Comparison of ENCODE assay signal across 1 cellular context in the genomic region with DNA sequence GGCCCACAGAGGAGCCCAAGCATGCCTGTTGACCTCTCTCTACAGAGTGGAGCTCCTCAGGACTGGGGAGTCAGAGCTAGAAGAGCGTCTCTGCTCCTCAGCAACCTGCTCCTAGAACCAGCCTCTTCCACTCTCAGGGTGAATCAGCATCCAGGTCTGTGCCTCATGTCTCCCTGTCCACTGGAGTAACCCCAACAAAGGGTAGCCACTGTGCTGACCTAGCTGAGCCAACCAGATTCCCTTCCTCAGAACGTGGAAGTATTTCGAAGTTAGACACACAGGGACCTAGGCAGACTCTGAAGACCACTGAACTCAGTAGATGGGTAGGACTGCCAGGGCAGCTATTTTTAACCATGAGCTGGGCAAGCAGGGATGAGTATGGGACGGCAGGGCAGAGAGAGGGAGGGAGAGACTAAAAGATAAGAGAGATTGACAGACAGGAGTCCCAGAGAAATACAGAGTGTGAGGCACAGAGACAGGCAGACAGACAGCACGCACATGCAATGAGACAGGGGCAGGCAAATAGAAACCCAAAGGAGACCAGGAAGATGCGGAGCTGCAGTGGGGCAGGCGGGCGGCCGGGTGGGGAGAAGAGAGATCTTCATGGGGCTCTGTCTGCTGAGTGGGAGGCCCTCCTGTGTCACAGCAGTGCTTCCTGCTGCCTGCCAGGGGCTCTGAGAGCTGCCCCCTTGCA.
TF ChIP-seq lines count a peak whose summit lies in the region.

No MANE protein-coding gene starts in this region.

TF ChIP-seq in K562, 482 proteins besides CTCF, POLR2A, EP300 and RAD21 (continued from another document and continues in another):
- TF ChIP-seq ZNF518B (CRISPR knock-in tag; IDR thresholded peaks at IDR 0.05) (no peak), MAZ (CRISPR knock-in tag; conservative IDR thresholded peaks at IDR 0.05 in 1 of 2, IDR thresholded peaks at IDR 0.05 in 1 of 2) (0 out of 4 replicates have a peak, but pooled peaks of 1 of the 2 experiments have one; percentile 18), HES1 (IDR thresholded peaks at IDR 0.05; ENCODE audit: low read depth) (no peak), BCL6 (CRISPR knock-in tag; IDR thresholded peaks at IDR 0.05) (no peak), KLF1 (tag; IDR thresholded peaks at IDR 0.05) (no peak), ZNF263 (CRISPR knock-in tag; IDR thresholded peaks at IDR 0.05; ENCODE audit: borderline replicate concordance) (no peak), TGIF2 (CRISPR knock-in tag; IDR thresholded peaks at IDR 0.05) (no peak), TAF7 (tag; IDR thresholded peaks at IDR 0.05) (no peak), JUND (IDR thresholded peaks at IDR 0.05; ENCODE audit: borderline replicate concordance, low read depth, low read length) (no peak), JUND (tag; IDR thresholded peaks at IDR 0.05; ENCODE audit: borderline replicate concordance, low read depth, low read length) (peak; percentile 36; the same call in 1 of the 3 replicates), MCM2 (IDR thresholded peaks at IDR 0.05; ENCODE audit: low read depth) (no peak), NCOA6 (IDR thresholded peaks at IDR 0.05) (no peak), ZNF41 (CRISPR knock-in tag; conservative IDR thresholded peaks at IDR 0.05) (no peak), SRF (CRISPR knock-in tag; IDR thresholded peaks at IDR 0.05) (no peak), ARID1B (IDR thresholded peaks at IDR 0.05) (peak; percentile 64), PURB (CRISPR knock-in tag; IDR thresholded peaks at IDR 0.05; ENCODE audit: low read depth) (no peak), KDM5B (IDR thresholded peaks at IDR 0.05; ENCODE audit: insufficient replicate concordance, low read depth, low read length) (peak; percentile 22), C11orf30 (IDR thresholded peaks at IDR 0.05; ENCODE audit: low read depth) (peak; percentile 63), ZNF644 (tag; IDR thresholded peaks at IDR 0.05; ENCODE audit: low read depth) (no peak), ETV1 (tag; conservative IDR thresholded peaks at IDR 0.05; ENCODE audit: low read depth) (no peak), KAT7 (CRISPR knock-in tag; IDR thresholded peaks at IDR 0.05; ENCODE audit: borderline replicate concordance) (no peak), MYC (IDR thresholded peaks at IDR 0.05; ENCODE audit: low read depth, low read length) (peak; percentile 42; the same call in 1 of the 2 replicates), MYC (CRISPR knock-in tag; IDR thresholded peaks at IDR 0.05; ENCODE audit: borderline replicate concordance, low read depth) (no peak), RNF219 (CRISPR knock-in tag; IDR thresholded peaks at IDR 0.05) (no peak), PRMT5 (CRISPR knock-in tag; IDR thresholded peaks at IDR 0.05) (no peak), NFE2L1 (tag; IDR thresholded peaks at IDR 0.05; ENCODE audit: borderline replicate concordance, low read depth) (no peak), GTF2E2 (tag; IDR thresholded peaks at IDR 0.05) (no peak), ZNF395 (CRISPR knock-in tag; IDR thresholded peaks at IDR 0.05) (no peak), GTF2F1 (IDR thresholded peaks at IDR 0.05; ENCODE audit: low read depth, low read length) (no peak), KAT8 (IDR thresholded peaks at IDR 0.05; ENCODE audit: low read depth) (no peak), ZNF274 (IDR thresholded peaks at IDR 0.05; ENCODE audit: borderline replicate concordance, low read depth, low read length) (no peak), DNMT1 (IDR thresholded peaks at IDR 0.05) (no peak), PML (IDR thresholded peaks at IDR 0.05; ENCODE audit: low read length) (no peak), RB1 (IDR thresholded peaks at IDR 0.05; ENCODE audit: low read depth) (no peak), NFE2 (IDR thresholded peaks at IDR 0.05; ENCODE audit: low read depth) (peak; percentile 34), U2AF2 (optimal IDR thresholded peaks at IDR 0.05; ENCODE audit: low read depth, low read length) (no peak), ZNF512 (tag; IDR thresholded peaks at IDR 0.05) (no peak)
- TF ChIP-seq, protein P1, sequence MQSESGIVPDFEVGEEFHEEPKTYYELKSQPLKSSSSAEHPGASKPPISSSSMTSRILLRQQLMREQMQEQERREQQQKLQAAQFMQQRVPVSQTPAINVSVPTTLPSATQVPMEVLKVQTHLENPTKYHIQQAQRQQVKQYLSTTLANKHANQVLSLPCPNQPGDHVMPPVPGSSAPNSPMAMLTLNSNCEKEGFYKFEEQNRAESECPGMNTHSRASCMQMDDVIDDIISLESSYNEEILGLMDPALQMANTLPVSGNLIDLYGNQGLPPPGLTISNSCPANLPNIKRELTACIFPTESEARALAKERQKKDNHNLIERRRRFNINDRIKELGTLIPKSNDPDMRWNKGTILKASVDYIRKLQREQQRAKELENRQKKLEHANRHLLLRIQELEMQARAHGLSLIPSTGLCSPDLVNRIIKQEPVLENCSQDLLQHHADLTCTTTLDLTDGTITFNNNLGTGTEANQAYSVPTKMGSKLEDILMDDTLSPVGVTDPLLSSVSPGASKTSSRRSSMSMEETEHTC (IDR thresholded peaks at IDR 0.05): no peak
- TF ChIP-seq, protein P2, sequence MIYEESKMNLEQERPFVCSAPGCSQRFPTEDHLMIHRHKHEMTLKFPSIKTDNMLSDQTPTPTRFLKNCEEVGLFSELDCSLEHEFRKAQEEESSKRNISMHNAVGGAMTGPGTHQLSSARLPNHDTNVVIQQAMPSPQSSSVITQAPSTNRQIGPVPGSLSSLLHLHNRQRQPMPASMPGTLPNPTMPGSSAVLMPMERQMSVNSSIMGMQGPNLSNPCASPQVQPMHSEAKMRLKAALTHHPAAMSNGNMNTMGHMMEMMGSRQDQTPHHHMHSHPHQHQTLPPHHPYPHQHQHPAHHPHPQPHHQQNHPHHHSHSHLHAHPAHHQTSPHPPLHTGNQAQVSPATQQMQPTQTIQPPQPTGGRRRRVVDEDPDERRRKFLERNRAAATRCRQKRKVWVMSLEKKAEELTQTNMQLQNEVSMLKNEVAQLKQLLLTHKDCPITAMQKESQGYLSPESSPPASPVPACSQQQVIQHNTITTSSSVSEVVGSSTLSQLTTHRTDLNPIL (CRISPR knock-in tag; IDR thresholded peaks at IDR 0.05): no peak
- TF ChIP-seq, protein P3, sequence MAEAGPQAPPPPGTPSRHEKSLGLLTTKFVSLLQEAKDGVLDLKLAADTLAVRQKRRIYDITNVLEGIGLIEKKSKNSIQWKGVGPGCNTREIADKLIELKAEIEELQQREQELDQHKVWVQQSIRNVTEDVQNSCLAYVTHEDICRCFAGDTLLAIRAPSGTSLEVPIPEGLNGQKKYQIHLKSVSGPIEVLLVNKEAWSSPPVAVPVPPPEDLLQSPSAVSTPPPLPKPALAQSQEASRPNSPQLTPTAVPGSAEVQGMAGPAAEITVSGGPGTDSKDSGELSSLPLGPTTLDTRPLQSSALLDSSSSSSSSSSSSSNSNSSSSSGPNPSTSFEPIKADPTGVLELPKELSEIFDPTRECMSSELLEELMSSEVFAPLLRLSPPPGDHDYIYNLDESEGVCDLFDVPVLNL (CRISPR knock-in tag; IDR thresholded peaks at IDR 0.05; ENCODE audit: low read depth): no peak
- TF ChIP-seq, protein P4, sequence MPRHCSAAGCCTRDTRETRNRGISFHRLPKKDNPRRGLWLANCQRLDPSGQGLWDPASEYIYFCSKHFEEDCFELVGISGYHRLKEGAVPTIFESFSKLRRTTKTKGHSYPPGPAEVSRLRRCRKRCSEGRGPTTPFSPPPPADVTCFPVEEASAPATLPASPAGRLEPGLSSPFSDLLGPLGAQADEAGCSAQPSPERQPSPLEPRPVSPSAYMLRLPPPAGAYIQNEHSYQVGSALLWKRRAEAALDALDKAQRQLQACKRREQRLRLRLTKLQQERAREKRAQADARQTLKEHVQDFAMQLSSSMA (CRISPR knock-in tag; IDR thresholded peaks at IDR 0.05): no peak
- TF ChIP-seq, protein P5, sequence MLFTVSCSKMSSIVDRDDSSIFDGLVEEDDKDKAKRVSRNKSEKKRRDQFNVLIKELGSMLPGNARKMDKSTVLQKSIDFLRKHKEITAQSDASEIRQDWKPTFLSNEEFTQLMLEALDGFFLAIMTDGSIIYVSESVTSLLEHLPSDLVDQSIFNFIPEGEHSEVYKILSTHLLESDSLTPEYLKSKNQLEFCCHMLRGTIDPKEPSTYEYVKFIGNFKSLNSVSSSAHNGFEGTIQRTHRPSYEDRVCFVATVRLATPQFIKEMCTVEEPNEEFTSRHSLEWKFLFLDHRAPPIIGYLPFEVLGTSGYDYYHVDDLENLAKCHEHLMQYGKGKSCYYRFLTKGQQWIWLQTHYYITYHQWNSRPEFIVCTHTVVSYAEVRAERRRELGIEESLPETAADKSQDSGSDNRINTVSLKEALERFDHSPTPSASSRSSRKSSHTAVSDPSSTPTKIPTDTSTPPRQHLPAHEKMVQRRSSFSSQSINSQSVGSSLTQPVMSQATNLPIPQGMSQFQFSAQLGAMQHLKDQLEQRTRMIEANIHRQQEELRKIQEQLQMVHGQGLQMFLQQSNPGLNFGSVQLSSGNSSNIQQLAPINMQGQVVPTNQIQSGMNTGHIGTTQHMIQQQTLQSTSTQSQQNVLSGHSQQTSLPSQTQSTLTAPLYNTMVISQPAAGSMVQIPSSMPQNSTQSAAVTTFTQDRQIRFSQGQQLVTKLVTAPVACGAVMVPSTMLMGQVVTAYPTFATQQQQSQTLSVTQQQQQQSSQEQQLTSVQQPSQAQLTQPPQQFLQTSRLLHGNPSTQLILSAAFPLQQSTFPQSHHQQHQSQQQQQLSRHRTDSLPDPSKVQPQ (CRISPR knock-in tag; IDR thresholded peaks at IDR 0.05; ENCODE audit: borderline replicate concordance): no peak
- TF ChIP-seq, protein P6, sequence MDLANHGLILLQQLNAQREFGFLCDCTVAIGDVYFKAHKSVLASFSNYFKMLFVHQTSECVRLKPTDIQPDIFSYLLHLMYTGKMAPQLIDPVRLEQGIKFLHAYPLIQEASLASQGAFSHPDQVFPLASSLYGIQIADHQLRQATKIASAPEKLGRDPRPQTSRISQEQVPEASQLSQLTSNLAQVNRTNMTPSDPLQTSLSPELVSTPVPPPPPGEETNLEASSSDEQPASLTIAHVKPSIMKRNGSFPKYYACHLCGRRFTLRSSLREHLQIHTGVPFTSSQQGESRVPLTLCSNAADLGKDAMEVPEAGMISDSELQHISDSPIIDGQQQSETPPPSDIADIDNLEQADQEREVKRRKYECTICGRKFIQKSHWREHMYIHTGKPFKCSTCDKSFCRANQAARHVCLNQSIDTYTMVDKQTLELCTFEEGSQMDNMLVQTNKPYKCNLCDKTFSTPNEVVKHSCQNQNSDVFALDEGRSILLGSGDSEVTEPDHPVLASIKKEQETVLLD (IDR thresholded peaks at IDR 0.05): no peak
